Comparison of ENCODE assay signal across 23 cellular contexts in genomic region chr15:39313881-39314280, GRCh38.
"Had no signal": no experiment of that assay in that cellular context is flagged by ENCODE, and none has a peak within 500 bp of the region (broad histone marks: within the 10 kb centered on the region; RNA-seq: fewer than 3 reads in every experiment).

No MANE protein-coding gene starts in this region.

- H3K9me3 ChIP-seq: mucosa of descending colon, prostate gland, right atrium auricular region, sigmoid colon, spleen, testis, tibial artery had no signal

- DNase-seq: effector memory CD8-positive, alpha-beta T cell; erythroblast; hypothalamus; immature natural killer cell; islet precursor cell; kidney glomerular epithelial cell; mesenchymal stem cell; naive thymus-derived CD4-positive, alpha-beta T cell; sigmoid colon; spleen; stimulated activated CD4-positive, alpha-beta T cell treated with anti-CD3 and anti-CD28 coated beads, Interleukin-4, amount 100 ng/mL, for 4 hours; stimulated activated naive CD8-positive, alpha-beta T cell treated with anti-CD3 and anti-CD28 coated beads, Interleukin-15, Interleukin-2, amounts not matched to agents 100 U/mL and 50 U/mL, for 24 hours; substantia nigra; testis; tibial artery had no signal

- ATAC-seq: effector memory CD8-positive, alpha-beta T cell; stimulated activated memory B cell treated with anti-CD40 and anti-IgM and Interleukin-4, amounts not matched to agents 10 μg/mL and 1 μg/mL and 100 μg/mL, for 72 hours; stimulated activated naive CD8-positive, alpha-beta T cell treated with anti-CD3 and anti-CD28 coated beads, Interleukin-15, Interleukin-2, amounts not matched to agents 100 U/mL and 50 U/mL, for 24 hours had no signal

- H3K27ac ChIP-seq: coronary artery, neural progenitor cell, prostate gland, right atrium auricular region, sigmoid colon, testis, tibial artery had no signal

- H3K9ac ChIP-seq: neural progenitor cell had no signal

- FAIRE-seq: endometrium, frontal cortex had no signal

- H3K4me1 ChIP-seq: neural progenitor cell, prostate gland, right atrium auricular region, testis had no signal

- H3K4me2 ChIP-seq: neural progenitor cell had no signal

- H3K27me3 ChIP-seq: neural progenitor cell, right atrium auricular region, sigmoid colon, spleen, testis, tibial artery had no signal

- H3K4me3 ChIP-seq: coronary artery, mucosa of descending colon, neural progenitor cell, prostate gland, right atrium auricular region, sigmoid colon, spleen, testis, tibial artery had no signal

- H3K36me3 ChIP-seq: neural progenitor cell, prostate gland, right atrium auricular region, sigmoid colon, spleen, tibial artery had no signal

- H2AFZ ChIP-seq: neural progenitor cell had no signal
